ENCODE assay signal across 8 cellular contexts in genomic region chr17:79082311-79083190, GRCh38. TPM values are rescaled to one million over a fixed set of nuclear protein-coding genes. Genes with fewer than 3 reads are reported as not detected.
DNase-seq lines count a peak whose midpoint lies in the region; ATAC-seq, FAIRE-seq and TF ChIP-seq lines count a peak whose summit lies in the region.

No MANE protein-coding gene starts in this region.

- TF ChIP-seq POLR2A in A549 (IDR thresholded peaks at IDR 0.05; ENCODE audit: low read length): no peak
- no peak for TF ChIP-seq POLR2A in heart left ventricle (IDR thresholded peaks at IDR 0.05)

- no peaks in the 10 kb centered on the region for H3K27me3 ChIP-seq in heart left ventricle

- intact Hi-C loops in heart left ventricle (cut with DNase I): loop anchor here in 9 of 10 donors (2.0 to 10.0 kb wide), 8 partner anchors 35 to 622 kb away; partner anchors contain the start of gene C1QTNF1 (in 1 of the 9)

- TF ChIP-seq EP300 in A549 (IDR thresholded peaks at IDR 0.05): no peak

- H3K4me1 ChIP-seq in A549 (no peaks in the 10 kb centered on the region), heart left ventricle (peaks cover 0 to 17% (median 8%) of the 10 kb centered on the region in 12 donors)

- peak; percentile 52 to 73 for TF ChIP-seq RAD21 in A549 (conservative IDR thresholded peaks at IDR 0.05 in 1 of 2, IDR thresholded peaks at IDR 0.05 in 1 of 2)

- ATAC-seq in A549 (peak; percentile 44 to 83; a peak in 3 of 6 replicates), heart left ventricle (peak in 3 of 4 donors; percentile 36 to 60 (median 58))

- H3K36me3 ChIP-seq in heart left ventricle: peaks cover 0 to 94% (median 82%) of the 10 kb centered on the region in 9 donors

- WGBS in A549 (ENCODE audit: missing lambda C conversion rate): 59% methylated on average over 40 of the region's 41 CpGs
- 54 to 65% (median 60%) methylated on average over 26 to 41 of the region's 41 CpGs for WGBS in heart left ventricle, 4 donors

- TF ChIP-seq CTCF in A549 (IDR thresholded peaks at IDR 0.05) (peak; percentile 89), GM12875 (IDR thresholded peaks at IDR 0.05; ENCODE audit: borderline replicate concordance, insufficient read depth, low read depth, low read length) (peak; percentile 92), heart left ventricle (IDR thresholded peaks at IDR 0.05) (peak; percentile 75 to 86 (median 79))

- FAIRE-seq in A549 (lab: Jason Lieb, UNC): no peak

- no peak overlapping the region for H3K4me2 ChIP-seq in A549

- no peak overlapping the region for H3K4me3 ChIP-seq in A549
- no peak overlapping the region for H3K4me3 ChIP-seq in GM12875 (ENCODE audit: low read depth, low read length)
- no peak overlapping the region for H3K4me3 ChIP-seq in heart left ventricle

- DNase-seq in A549 (ENCODE audit: low read depth in 1 of 2, low spot score in 1 of 2) (peak; percentile 57 to 89), OCI-M1 (lab: John Stamatoyannopoulos, UW) (peak; percentile 55), heart left ventricle (peak in 4 of 5 donors; percentile 42 to 75 (median 58)), pons (ENCODE audit: low spot score) (no peak), ureter (ENCODE audit: low spot score) (no peak)
- DNase-seq in activated effector memory CD4-positive, alpha-beta T cell treated with Interleukin-2 at 50 U/mL for 16 hours: peak; percentile 23
- peak; percentile 44 for DNase-seq in stimulated activated CD4-positive, alpha-beta T cell treated with anti-CD3 and anti-CD28 coated beads, Interleukin-12 subunit alpha, Interleukin-12 subunit beta, amount 100 ng/mL, for 4 hours

- no peaks in the 10 kb centered on the region for H3K9me3 ChIP-seq in A549
- no peaks in the 10 kb centered on the region for H3K9me3 ChIP-seq in heart left ventricle

- CTCF ChIA-PET in A549 (lab: Yijun Ruan, JAX): interaction anchor here (0.6 to 19.8 kb wide), 43 partner anchors 8 to 626 kb away, joined by 3 to 555 read pairs (median 4); partner anchors contain the start of gene ENGASE

- POLR2A ChIA-PET in A549 (lab: Yijun Ruan, JAX): no interaction called here

- H3K27ac ChIP-seq in A549 (no peak overlapping the region), heart left ventricle (peak overlapping the region in 1 of 12 donors; percentile 22)

TF ChIP-seq in A549, 52 proteins besides CTCF, POLR2A, EP300 and RAD21:
- TF ChIP-seq NR3C1 (IDR thresholded peaks at IDR 0.05) (no peak), SMC3 (IDR thresholded peaks at IDR 0.05) (peak; percentile 85), MAZ (IDR thresholded peaks at IDR 0.05; ENCODE audit: borderline replicate concordance, low read depth, low read length) (peak; percentile 71; the same call in 1 of the 2 replicates), ZSCAN20 (CRISPR knock-in tag; IDR thresholded peaks at IDR 0.05) (no peak)

RNA-seq across cellular contexts. Expression of gene ENGASE, which starts 7.9 kb away (rescaled TPM):
- polyA plus RNA-seq in A549 (2011; rRNA removed) (11.5 and 13.4 TPM in 2 replicates), A549 (2017; fragmentation: RNase III; extraction: RNeasy Plus Mini Kit Qiagen cat#74134 plus additional on column Dnase treatment) (33.8 to 41.7 TPM (median 38.0 TPM) in 3 replicates), heart left ventricle (10 to 100 TPM in 1 of 2 donors, 1 to 10 TPM in 1; 9.9 to 21.9 TPM)
- 20.8 and 25.0 TPM in 2 replicates for polyA plus RNA-seq in A549 (2012; cell fraction: cytosol; rRNA removed)
- 232 and 242 TPM in 2 replicates for polyA plus RNA-seq in A549 (2012; cell fraction: nucleus; rRNA removed)
- polyA minus RNA-seq in A549 (2011; rRNA and poly(A)+ RNA removed): 17.5 and 25.8 TPM in 2 replicates
- total RNA-seq in heart left ventricle (10 to 100 TPM in 8 of 9 donors, 1 to 10 TPM in 1; 6.2 to 42.0 (median 25.5) TPM), ureter (119 TPM)

RNA-seq across cellular contexts. Expression of gene C1QTNF1, which starts 58.6 kb away (rescaled TPM):
- polyA plus RNA-seq in A549 (2011; rRNA removed) (10.2 and 13.2 TPM in 2 replicates), A549 (2017; fragmentation: RNase III; extraction: RNeasy Plus Mini Kit Qiagen cat#74134 plus additional on column Dnase treatment) (26.1 to 27.8 TPM (median 27.3 TPM) in 3 replicates), heart left ventricle (100 to 1,000 TPM in 1 of 2 donors, 10 to 100 TPM in 1; 85.5 to 189 TPM)
- polyA plus RNA-seq in A549 (2012; cell fraction: cytosol; rRNA removed): 5.2 and 8.3 TPM in 2 replicates
- 15.4 and 16.1 TPM in 2 replicates for polyA plus RNA-seq in A549 (2012; cell fraction: nucleus; rRNA removed)
- 12.9 and 13.3 TPM in 2 replicates for polyA minus RNA-seq in A549 (2011; rRNA and poly(A)+ RNA removed)
- total RNA-seq in heart left ventricle (100 to 1,000 TPM in 4 of 9 donors, 10 to 100 TPM in 5; 37.0 to 406 (median 66.2) TPM), ureter (108 TPM)

Comparison
In these comparisons a context has a peak if more than half of its experiments do, and no peak if none do; other contexts are left out.
1. DNase-seq: peak in A549 (2 of 2), OCI-M1 (single experiment), activated effector memory CD4-positive, alpha-beta T cell treated with Interleukin-2 at 50 U/mL for 16 hours (single experiment), heart left ventricle (4 of 5) and stimulated activated CD4-positive, alpha-beta T cell treated with anti-CD3 and anti-CD28 coated beads, Interleukin-12 subunit alpha, Interleukin-12 subunit beta, amount 100 ng/mL, for 4 hours (single experiment); none in pons (single experiment) and ureter (single experiment).
2. Peak in every context shown above with its lines, with median percentiles within 50 percentile points of each other: CTCF ChIP-seq.